9 cellular contexts compared by ENCODE assay signal in the genomic region with DNA sequence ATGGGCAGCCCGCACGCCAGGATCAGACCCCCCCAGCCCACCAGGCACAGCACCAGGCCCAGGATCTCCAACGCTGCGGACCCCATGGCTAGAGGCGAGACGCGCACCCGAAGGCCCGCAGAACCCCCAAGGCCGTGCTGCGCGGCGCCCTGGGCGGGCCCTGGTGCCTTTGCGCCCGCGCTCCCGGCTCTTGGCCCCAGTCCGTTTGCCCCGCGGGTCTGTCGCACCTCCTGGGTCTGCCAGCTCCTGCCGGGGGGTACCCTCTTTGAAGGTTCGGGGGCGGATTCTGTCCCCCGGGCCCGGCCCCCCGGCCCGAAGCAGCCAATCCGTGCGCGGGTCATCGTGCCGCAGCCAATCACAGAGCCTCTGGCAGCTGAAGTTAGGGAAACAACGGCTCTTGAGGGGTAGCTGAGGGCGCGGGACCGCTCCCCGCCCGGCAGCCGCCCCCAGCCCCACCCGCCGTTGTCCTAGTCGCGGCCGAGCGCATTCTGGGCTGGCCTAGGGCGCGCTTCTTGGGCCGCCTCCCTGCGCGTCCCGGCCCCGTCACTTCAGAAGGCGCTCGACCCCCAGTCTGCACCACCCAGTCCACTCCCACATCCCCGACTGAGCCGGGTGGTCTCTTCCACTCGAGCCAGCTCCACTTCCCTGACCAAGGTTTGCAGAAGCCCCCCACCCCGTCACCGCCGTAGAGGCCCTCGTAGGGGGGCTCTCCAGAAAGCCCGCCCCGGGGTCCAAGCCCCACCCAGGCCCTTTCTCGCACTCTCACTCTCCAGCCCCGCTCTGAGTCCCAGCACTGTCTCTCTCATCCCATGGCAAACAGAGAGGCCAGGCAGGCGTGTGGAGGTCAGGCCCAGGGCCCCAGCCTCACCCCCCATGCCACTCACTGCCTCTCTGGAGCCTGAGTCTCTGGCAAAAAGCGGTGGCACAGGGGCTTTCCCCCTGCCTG. TPM values are rescaled to one million over a fixed set of nuclear protein-coding genes. Genes with fewer than 3 reads are reported as not detected.
DNase-seq lines count a peak whose midpoint lies in the region; ATAC-seq, FAIRE-seq and TF ChIP-seq lines count a peak whose summit lies in the region.
"Had no signal": no experiment of that assay in that cellular context is flagged by ENCODE, and none has a peak within 500 bp of the region (broad histone marks: within the 10 kb centered on the region; RNA-seq: fewer than 3 reads in every experiment).

A gene with protein sequence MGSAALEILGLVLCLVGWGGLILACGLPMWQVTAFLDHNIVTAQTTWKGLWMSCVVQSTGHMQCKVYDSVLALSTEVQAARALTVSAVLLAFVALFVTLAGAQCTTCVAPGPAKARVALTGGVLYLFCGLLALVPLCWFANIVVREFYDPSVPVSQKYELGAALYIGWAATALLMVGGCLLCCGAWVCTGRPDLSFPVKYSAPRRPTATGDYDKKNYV (minus strand): TSS at position 241 of the 946 bp plus-strand sequence. CDS start 155 bp downstream, at position 86.

- H2BK20ac ChIP-seq in H1 (ENCODE audit: low read length) = no peak within 1 kb of the TSS

- H4K8ac ChIP-seq in H1 (ENCODE audit: extremely low read depth, insufficient read depth, low read length) = peak within 1 kb of the TSS; percentile 83

- no peak within 1 kb of the TSS for H3K56ac ChIP-seq in H1 (replicated peaks; ENCODE audit: insufficient read length, low read depth, low read length)

- H3K9ac ChIP-seq in H1 (replicated peaks in 1 of 4; ENCODE audit: extremely low read depth in 1 of 4, low read depth in 3 of 4, low read length in 3 of 4) = no peak within 1 kb of the TSS

- no peaks in the 10 kb centered on the region for H3K79me2 ChIP-seq in H1 (ENCODE audit: control insufficient read depth in 1 of 2, insufficient read depth in 2 of 2, low read length in 2 of 2)

- TF ChIP-seq RAD21 in H1 (IDR thresholded peaks at IDR 0.05 in 1 of 2, conservative IDR thresholded peaks at IDR 0.05 in 1 of 2; ENCODE audit: low read depth in 2 of 2, low read length in 2 of 2) = no peak

- H3K23me2 ChIP-seq in H1 (ENCODE audit: low read depth, low read length) = peaks cover 16% of the 10 kb centered on the region; the same call in 1 of the 2 replicates

- no peak within 1 kb of the TSS for H4K5ac ChIP-seq in H1 (ENCODE audit: insufficient read length, low read depth, low read length)

- peak within 1 kb of the TSS; percentile 55 for H4K91ac ChIP-seq in H1 (replicated peaks; ENCODE audit: insufficient read length, low read length)

- H3K36me3 ChIP-seq in Peyer's patch = no peaks in the 10 kb centered on the region
- H3K36me3 ChIP-seq in H1 (ENCODE audit: control insufficient read depth in 2 of 4, insufficient read depth in 4 of 4, low read length in 3 of 4) = no peaks in the 10 kb centered on the region
- H3K36me3 ChIP-seq in aorta (ENCODE audit: control insufficient read depth in 1 of 2, insufficient read depth in 2 of 2, low read length in 1 of 2) = no peaks in the 10 kb centered on the region

- CTCF ChIA-PET in H1 (lab: Charles Lee; ENCODE audit: partially characterized antibody) = interaction anchor here (1.0 to 1.5 kb wide), 3 partner anchors 30 to 105 kb away, joined by 3 to 4 read pairs (median 3); no protein-coding TSS in a partner anchor

- intact Hi-C loops in aorta (cut with DNase I) = no loop called here

- H3K27ac ChIP-seq in Peyer's patch (peak within 1 kb of the TSS; percentile 1 to 61 (median 38)), H1 (ENCODE audit: low read depth, low read length) (no peak within 1 kb of the TSS), aorta (ENCODE audit: low read depth in 1 of 2, low read length in 2 of 2) (no peak within 1 kb of the TSS)

- no peak within 1 kb of the TSS for H2BK5ac ChIP-seq in H1 (ENCODE audit: low read depth, low read length)

- H3K79me1 ChIP-seq in H1 (ENCODE audit: low read depth, low read length) = no peaks in the 10 kb centered on the region

- TF ChIP-seq POLR2A in Peyer's patch (IDR thresholded peaks at IDR 0.05) = no peak
- TF ChIP-seq POLR2A in H1 (IDR thresholded peaks at IDR 0.05; ENCODE audit: control extremely low read depth in 1 of 2, low read depth in 2 of 2, low read length in 2 of 2) = no peak

- H3K4me2 ChIP-seq in H1 (ENCODE audit: insufficient read depth in 1 of 2, low read depth in 2 of 2, low read length in 2 of 2) = peak within 1 kb of the TSS; percentile 90 to 97

- peak within 1 kb of the TSS; percentile 61; the same call in 1 of the 2 replicates for H2AK5ac ChIP-seq in H1 (ENCODE audit: low read depth, low read length)

- H2BK15ac ChIP-seq in H1 (ENCODE audit: low read length) = peak within 1 kb of the TSS; percentile 31; the same call in 1 of the 2 replicates

- FAIRE-seq in H1 (lab: Jason Lieb, UNC) = no peak

- no peak within 1 kb of the TSS for H2BK120ac ChIP-seq in H1 (replicated peaks; ENCODE audit: low read depth, low read length)

- POLR2A ChIA-PET in H1 (lab: Charles Lee; ENCODE audit: partially characterized antibody) = interaction anchor here (1.5 kb wide), 1 partner anchor 30 kb away, joined by 4 read pairs; no protein-coding TSS in a partner anchor

- H3K18ac ChIP-seq in H1 (ENCODE audit: extremely low read depth, low read length) = peak within 1 kb of the TSS; percentile 66

- no peak within 1 kb of the TSS for H2AFZ ChIP-seq in H1 (ENCODE audit: low read length)

- peak; percentile 34 for ATAC-seq in aorta (ENCODE audit: low FRiP score)
- no peak for ATAC-seq in HG02642 (IDR thresholded peaks at IDR 0.05; ENCODE audit: poor library complexity, unreplicated experiment)

- no peak for TF ChIP-seq CTCF in Peyer's patch (IDR thresholded peaks at IDR 0.05)
- TF ChIP-seq CTCF in H1 (IDR thresholded peaks at IDR 0.05; ENCODE audit: control extremely low read depth in 1 of 3, insufficient read depth in 1 of 3, low read depth in 1 of 3, low read length in 3 of 3) = no peak

- H3K4me3 ChIP-seq in Peyer's patch (peak within 1 kb of the TSS; percentile 15 to 48 (median 35)), H1 (ENCODE audit: extremely low read depth in 1 of 4, insufficient read depth in 2 of 4, low read depth in 3 of 4, low read length in 4 of 4) (peak within 1 kb of the TSS; percentile 27 to 61 (median 40)), aorta (ENCODE audit: low read length in 2 of 2) (no peak within 1 kb of the TSS)

- H3K27me3 ChIP-seq in Peyer's patch (peaks cover 0 to 13% of the 10 kb centered on the region in 2 donors), H1 (replicated peaks in 1 of 4; ENCODE audit: control insufficient read depth in 3 of 4, extremely low read depth in 1 of 4, insufficient read depth in 3 of 4, low read length in 3 of 4) (peaks cover 0 to 45% (median 35%) of the 10 kb centered on the region in 4 experiments; a peak in 6 of 7 replicates), aorta (ENCODE audit: control insufficient read depth in 1 of 2, insufficient read depth in 2 of 2, low read length in 1 of 2) (no peaks in the 10 kb centered on the region)

- DNase-seq in ELR (ENCODE audit: low read depth) = peak; percentile 37
- peak in 1 of 3 donors; percentile 47 for DNase-seq in Peyer's patch
- DNase-seq in H1 (ENCODE audit: low read depth in 1 of 2, low spot score in 2 of 2) = peak in 1 of 2 experiments; percentile 89
- DNase-seq in mucosa of gallbladder (ENCODE audit: low spot score) = no peak
- DNase-seq in aorta = peak in 1 of 2 donors; percentile 67
- no peak for DNase-seq in COR-L47 (lab: John Stamatoyannopoulos, UW)
- DNase-seq in 8988T = no peak

- H4K20me1 ChIP-seq in H1 (replicated peaks in 1 of 2; ENCODE audit: control insufficient read depth in 1 of 2, insufficient read depth in 2 of 2, low read length in 2 of 2) = peaks cover 0 to 15% of the 10 kb centered on the region in 2 experiments

- no peak for TF ChIP-seq EP300 in H1 (IDR thresholded peaks at IDR 0.05; ENCODE audit: borderline replicate concordance in 1 of 2, low read depth in 2 of 2, low read length in 2 of 2)

- no peak within 1 kb of the TSS for H3K23ac ChIP-seq in H1 (ENCODE audit: insufficient read length)

- no peak within 1 kb of the TSS for H3K4ac ChIP-seq in H1 (replicated peaks; ENCODE audit: insufficient read length, low read depth, low read length)

- H3K9me3 ChIP-seq in Peyer's patch (no peaks in the 10 kb centered on the region), H1 (ENCODE audit: insufficient read depth in 2 of 2, low read depth in 1 of 2, low read length in 1 of 2) (no peaks in the 10 kb centered on the region), aorta (ENCODE audit: control insufficient read depth, low read length) (no peaks in the 10 kb centered on the region)

- H3K4me1 ChIP-seq in Peyer's patch (peaks cover 0 to 18% (median 7%) of the 10 kb centered on the region in 4 donors), H1 (replicated peaks in 1 of 4; ENCODE audit: control insufficient read depth in 3 of 4, insufficient read depth in 4 of 4, low read length in 3 of 4) (peaks cover 0 to 15% (median 13%) of the 10 kb centered on the region in 4 experiments; a peak in 6 of 7 replicates), aorta (ENCODE audit: control insufficient read depth in 1 of 2, insufficient read depth in 2 of 2, low read length in 2 of 2) (no peaks in the 10 kb centered on the region)

- no peak within 1 kb of the TSS for H3K14ac ChIP-seq in H1 (ENCODE audit: insufficient read length)

- H2BK12ac ChIP-seq in H1 (ENCODE audit: low read depth, low read length) = peak within 1 kb of the TSS; percentile 22; the same call in 1 of the 2 replicates

- 8% methylated on average over 42 of the region's 69 CpGs; no CpG with 5 or more reads in 1 of the 2 experiments for WGBS in H1 (ENCODE audit: extremely low coverage in 1 of 2, insufficient coverage in 1 of 2, insufficient read length in 1 of 2, insufficient replicate concordance in 2 of 2, low coverage in 1 of 2, low lambda C conversion rate in 2 of 2, missing lambda C conversion rate in 1 of 2), 2 experiments
- 4% methylated on average over 54 to 69 of the region's 69 CpGs for WGBS in aorta, 2 donors

TF ChIP-seq in H1, 55 proteins besides CTCF, POLR2A, EP300 and RAD21 (continues in another document):
- TF ChIP-seq SP4 (IDR thresholded peaks at IDR 0.05; ENCODE audit: low read length) (no peak), SP1 (IDR thresholded peaks at IDR 0.05; ENCODE audit: low read depth, low read length) (peak; percentile 33; the same call in 1 of the 2 replicates), GABPA (IDR thresholded peaks at IDR 0.05; ENCODE audit: borderline replicate concordance, insufficient read depth, low read length) (0 out of 2 replicates have a peak, but pooled peaks have one; percentile 7), POU5F1 (IDR thresholded peaks at IDR 0.05; ENCODE audit: low read depth, low read length) (no peak), CREB1 (IDR thresholded peaks at IDR 0.05) (no peak)

RNA-seq across cellular contexts. Expression of the gene that starts here (rescaled TPM):
- 10 to 100 TPM; 27.0 to 67.0 (median 34.1) TPM for total RNA-seq in Peyer's patch
- total RNA-seq in H1 (2021; fragmentation: NEBNext Ultra II Directional; extraction: Animal tissue kit (Norgen Biotek cat#: 25700)) = 0.69 and 1.6 TPM in 2 replicates
- polyA plus RNA-seq in H1 (2011; rRNA removed) = 1.2 and 2.5 TPM in 2 replicates
- polyA plus RNA-seq in H1 (2011; cell fraction: cytosol; rRNA removed) = 1.4 TPM
- polyA plus RNA-seq in H1 (2011; cell fraction: nucleus; rRNA removed) = 1.6 TPM
- 0.51 to 1.3 TPM (median 0.91 TPM) in 4 replicates for polyA plus RNA-seq in H1 (2012, experiment 1 of 2)
- 0.83 TPM for polyA plus RNA-seq in H1 (2012, experiment 2 of 2)
- polyA plus RNA-seq in H1 (2013, experiment 1 of 2) = 1.2 TPM
- 1.4 TPM for polyA plus RNA-seq in H1 (2013, experiment 2 of 2)
- 0.16 and 0.44 TPM in 2 replicates for polyA minus RNA-seq in H1 (2011; rRNA and poly(A)+ RNA removed)
- 1.1 TPM for polyA minus RNA-seq in H1 (2011; cell fraction: cytosol; rRNA and poly(A)+ RNA removed)
- 4.3 TPM for polyA minus RNA-seq in H1 (2011; cell fraction: nucleus; rRNA and poly(A)+ RNA removed)
- total RNA-seq in mucosa of gallbladder = 27.5 TPM
- total RNA-seq in aorta = 10 to 100 TPM; 43.7 to 69.2 TPM
- 1 to 10 TPM; 4.0 to 4.5 TPM for polyA plus RNA-seq in aorta
- total RNA-seq: HT1080 had no signal

Comparison
In these comparisons a context has a peak if more than half of its experiments do, and no peak if none do; other contexts are left out.
1. RNA of the gene that starts here (total RNA-seq): 43.7 to 69.2 TPM in aorta, 27.0 to 67.0 TPM in Peyer's patch and 27.5 TPM in mucosa of gallbladder (single experiment); 0.69 to 1.6 TPM in H1; every median in the first group is over 10 times any median in the second.
2. H3K27ac ChIP-seq: peak in Peyer's patch (4 of 4); none in H1 (single experiment) and aorta (0 of 2).
3. H3K4me3 ChIP-seq: peak in Peyer's patch (4 of 4) and H1 (4 of 4); none in aorta (0 of 2).